ENCODE assay signal across 8 cellular contexts in genomic region chr15:53272116-53272515, GRCh38.
"Had no signal": no experiment of that assay in that cellular context is flagged by ENCODE, and none has a peak within 500 bp of the region (broad histone marks: within the 10 kb centered on the region; RNA-seq: fewer than 3 reads in every experiment).

No MANE protein-coding gene starts in this region.

- H3K4me3 ChIP-seq: GM12878 had no signal

- FAIRE-seq: G401.6, GM12878, GM12891, GM12892, GM18507, GM19239 had no signal

- DNase-seq: GDM1, GF-D8 had no signal

- ATAC-seq: GM12878 had no signal
